In the genomic region with DNA sequence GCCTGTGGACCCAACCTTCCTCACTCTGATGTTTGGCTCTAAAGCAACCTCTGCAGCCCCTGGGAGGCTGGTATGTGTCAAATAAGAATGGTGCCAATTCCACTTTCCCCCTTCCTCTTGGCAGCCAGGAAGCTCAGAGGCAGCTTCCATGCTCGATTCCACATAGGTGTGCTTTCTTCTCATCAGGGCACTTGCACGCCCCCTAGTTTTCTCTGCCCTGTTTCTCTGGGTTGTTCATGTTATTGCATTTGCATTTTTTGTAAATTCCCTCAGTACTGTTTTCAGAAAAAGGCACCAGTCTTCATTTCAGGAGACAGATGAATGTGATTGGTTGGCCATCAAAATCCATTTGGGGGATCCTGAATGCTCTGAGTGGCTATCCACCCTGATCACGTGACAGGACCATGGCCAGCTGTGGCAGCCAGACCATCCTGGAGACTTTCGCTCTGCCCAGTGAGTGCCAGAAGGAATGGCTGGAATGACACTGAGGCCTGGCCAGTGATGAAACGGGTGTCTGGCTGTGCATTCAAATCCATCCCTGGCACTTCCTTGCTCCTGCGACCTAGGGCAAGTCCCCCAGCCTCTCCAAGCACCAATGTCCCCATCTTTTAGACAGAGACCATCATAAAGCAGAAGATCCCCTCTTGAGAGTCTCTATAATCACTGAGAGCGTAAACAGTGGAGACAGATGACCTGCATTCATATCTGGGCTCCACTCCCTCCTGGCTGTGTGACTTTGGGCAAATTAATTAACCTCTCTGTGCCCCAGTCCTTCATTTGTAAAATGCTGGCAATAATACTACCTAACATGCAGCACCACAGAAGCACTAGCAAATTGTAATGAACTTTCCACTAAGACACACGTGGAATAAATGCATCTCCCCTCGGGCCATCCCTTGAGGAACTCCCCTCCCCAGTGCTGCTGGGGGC, we compare ENCODE assay signal across 1 cellular context.
TF ChIP-seq lines count a peak whose summit lies in the region.

No MANE protein-coding gene starts in this region.

TF ChIP-seq in H1, 55 proteins besides CTCF, POLR2A, EP300 and RAD21:
- peak; percentile 40; the same call in 1 of the 2 replicates for TF ChIP-seq KDM1A (IDR thresholded peaks at IDR 0.05; ENCODE audit: borderline replicate concordance, low read length)
- no peak for TF ChIP-seq POLR2AphosphoS5 (IDR thresholded peaks at IDR 0.05; ENCODE audit: low read depth, low read length)
